In the genomic region with DNA sequence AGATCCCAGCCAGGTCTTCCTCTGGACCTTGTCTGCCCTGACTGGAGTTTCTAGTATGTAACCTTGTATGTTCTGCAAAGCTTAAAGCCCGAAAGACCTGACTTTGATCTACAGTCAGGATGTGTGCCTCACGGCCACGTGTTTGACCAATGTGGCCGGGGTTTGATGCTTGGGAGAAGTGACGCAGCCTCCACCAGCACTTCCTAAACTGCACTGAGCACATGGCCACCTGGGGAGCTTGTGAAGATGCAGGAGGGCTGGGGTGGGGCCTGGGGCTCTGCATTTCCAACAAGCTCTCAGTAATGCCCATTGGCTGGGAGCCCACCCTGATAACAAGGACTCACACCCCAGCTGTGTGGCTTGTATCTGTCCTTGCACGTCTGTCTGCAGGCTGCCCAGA, we compare ENCODE assay signal across 1 cellular context.
TF ChIP-seq lines count a peak whose summit lies in the region.

No MANE protein-coding gene starts in this region.

TF ChIP-seq in K562, 482 proteins besides CTCF, POLR2A, EP300 and RAD21:
- no peak for TF ChIP-seq JUND (IDR thresholded peaks at IDR 0.05; ENCODE audit: borderline replicate concordance, low read depth, low read length)
- no peak for TF ChIP-seq JUND (tag; IDR thresholded peaks at IDR 0.05; ENCODE audit: borderline replicate concordance, low read depth, low read length)
- TF ChIP-seq, protein P1, sequence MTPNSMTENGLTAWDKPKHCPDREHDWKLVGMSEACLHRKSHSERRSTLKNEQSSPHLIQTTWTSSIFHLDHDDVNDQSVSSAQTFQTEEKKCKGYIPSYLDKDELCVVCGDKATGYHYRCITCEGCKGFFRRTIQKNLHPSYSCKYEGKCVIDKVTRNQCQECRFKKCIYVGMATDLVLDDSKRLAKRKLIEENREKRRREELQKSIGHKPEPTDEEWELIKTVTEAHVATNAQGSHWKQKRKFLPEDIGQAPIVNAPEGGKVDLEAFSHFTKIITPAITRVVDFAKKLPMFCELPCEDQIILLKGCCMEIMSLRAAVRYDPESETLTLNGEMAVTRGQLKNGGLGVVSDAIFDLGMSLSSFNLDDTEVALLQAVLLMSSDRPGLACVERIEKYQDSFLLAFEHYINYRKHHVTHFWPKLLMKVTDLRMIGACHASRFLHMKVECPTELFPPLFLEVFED (CRISPR knock-in tag; conservative IDR thresholded peaks at IDR 0.05), result no peak
- TF ChIP-seq, protein P2, sequence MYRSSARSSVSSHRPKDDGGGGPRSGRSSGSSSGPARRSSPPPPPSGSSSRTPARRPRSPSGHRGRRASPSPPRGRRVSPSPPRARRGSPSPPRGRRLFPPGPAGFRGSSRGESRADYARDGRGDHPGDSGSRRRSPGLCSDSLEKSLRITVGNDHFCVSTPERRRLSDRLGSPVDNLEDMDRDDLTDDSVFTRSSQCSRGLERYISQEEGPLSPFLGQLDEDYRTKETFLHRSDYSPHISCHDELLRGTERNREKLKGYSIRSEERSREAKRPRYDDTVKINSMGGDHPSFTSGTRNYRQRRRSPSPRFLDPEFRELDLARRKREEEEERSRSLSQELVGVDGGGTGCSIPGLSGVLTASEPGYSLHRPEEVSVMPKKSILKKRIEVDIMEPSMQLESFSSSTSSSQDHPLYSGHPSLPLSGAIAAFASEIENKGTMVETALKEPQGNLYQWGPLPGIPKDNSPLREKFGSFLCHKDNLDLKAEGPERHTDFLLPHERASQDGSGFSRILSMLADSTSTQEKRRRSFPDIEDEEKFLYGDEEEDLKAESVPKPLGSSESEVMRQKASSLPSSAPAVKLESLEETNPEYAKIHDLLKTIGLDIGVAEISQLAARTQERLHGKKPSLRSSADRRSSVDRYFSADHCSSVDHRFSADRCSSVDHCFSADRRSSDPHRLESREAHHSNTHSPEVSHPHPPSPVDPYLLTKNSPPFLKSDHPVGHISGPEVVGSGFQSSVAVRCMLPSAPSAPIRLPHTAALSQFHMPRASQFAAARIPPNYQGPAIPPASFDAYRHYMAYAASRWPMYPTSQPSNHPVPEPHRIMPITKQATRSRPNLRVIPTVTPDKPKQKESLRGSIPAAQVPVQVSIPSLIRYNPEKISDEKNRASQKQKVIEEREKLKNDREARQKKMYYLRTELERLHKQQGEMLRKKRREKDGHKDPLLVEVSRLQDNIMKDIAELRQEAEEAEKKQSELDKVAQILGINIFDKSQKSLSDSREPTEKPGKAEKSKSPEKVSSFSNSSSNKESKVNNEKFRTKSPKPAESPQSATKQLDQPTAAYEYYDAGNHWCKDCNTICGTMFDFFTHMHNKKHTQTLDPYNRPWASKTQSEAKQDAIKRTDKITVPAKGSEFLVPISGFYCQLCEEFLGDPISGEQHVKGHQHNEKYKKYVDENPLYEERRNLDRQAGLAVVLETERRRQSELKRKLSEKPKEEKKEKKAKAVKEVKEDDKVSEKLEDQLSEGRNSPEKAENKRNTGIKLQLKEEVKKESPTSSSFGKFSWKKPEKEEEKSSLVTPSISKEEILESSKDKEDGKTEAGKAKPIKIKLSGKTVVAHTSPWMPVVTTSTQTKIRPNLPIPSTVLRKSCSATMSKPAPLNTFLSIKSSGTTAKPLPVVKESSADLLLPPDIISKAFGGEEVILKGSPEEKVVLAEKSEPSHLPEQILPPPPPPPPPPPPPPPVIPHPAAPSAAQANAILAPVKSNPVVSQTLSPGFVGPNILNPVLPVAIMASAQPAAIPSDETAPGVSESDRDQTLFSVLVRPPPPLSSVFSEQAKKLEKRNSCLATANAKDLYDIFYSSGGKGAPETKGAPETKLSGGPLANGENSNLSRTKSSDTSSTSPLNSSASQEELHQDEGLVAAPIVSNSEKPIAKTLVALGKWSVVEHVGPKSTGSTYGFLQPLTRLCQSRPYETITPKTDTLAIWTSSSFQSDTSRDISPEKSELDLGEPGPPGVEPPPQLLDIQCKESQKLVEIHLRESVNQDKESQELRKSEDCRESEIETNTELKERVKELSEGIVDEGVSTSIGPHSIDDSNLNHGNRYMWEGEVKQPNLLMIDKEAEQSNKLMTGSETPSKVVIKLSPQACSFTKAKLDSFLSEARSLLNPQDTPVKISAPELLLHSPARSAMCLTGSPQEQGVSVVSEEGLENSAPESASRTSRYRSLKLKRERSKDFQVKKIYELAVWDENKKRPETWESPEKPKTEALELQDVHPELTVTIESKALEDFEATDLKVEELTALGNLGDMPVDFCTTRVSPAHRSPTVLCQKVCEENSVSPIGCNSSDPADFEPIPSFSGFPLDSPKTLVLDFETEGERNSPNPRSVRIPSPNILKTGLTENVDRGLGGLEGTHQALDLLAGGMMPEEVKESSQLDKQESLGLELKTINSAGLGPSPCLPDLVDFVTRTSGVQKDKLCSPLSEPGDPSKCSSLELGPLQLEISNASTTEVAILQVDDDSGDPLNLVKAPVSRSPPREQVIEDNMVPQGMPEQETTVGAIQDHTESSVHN (IDR thresholded peaks at IDR 0.05; ENCODE audit: borderline replicate concordance in 1 of 2, low read depth in 1 of 2), result no peak
- no peak for TF ChIP-seq ZNF121 (CRISPR knock-in tag; conservative IDR thresholded peaks at IDR 0.05)
- TF ChIP-seq NFE2 (IDR thresholded peaks at IDR 0.05; ENCODE audit: low read depth), result no peak
- 0 out of 2 replicates have a peak, but pooled peaks have one; percentile 41 for TF ChIP-seq HNRNPUL1 (IDR thresholded peaks at IDR 0.05; ENCODE audit: low read length)
- TF ChIP-seq, protein P3, sequence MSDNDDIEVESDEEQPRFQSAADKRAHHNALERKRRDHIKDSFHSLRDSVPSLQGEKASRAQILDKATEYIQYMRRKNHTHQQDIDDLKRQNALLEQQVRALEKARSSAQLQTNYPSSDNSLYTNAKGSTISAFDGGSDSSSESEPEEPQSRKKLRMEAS (CRISPR knock-in tag; IDR thresholded peaks at IDR 0.05), result peak; percentile 75
- TF ChIP-seq RBM25 (IDR thresholded peaks at IDR 0.05; ENCODE audit: low read depth, low read length, severe bottlenecking), result no peak
- no peak for TF ChIP-seq GATAD2A (IDR thresholded peaks at IDR 0.05)
- no peak for TF ChIP-seq MAFK (IDR thresholded peaks at IDR 0.05; ENCODE audit: low read length)
- TF ChIP-seq, protein P4, sequence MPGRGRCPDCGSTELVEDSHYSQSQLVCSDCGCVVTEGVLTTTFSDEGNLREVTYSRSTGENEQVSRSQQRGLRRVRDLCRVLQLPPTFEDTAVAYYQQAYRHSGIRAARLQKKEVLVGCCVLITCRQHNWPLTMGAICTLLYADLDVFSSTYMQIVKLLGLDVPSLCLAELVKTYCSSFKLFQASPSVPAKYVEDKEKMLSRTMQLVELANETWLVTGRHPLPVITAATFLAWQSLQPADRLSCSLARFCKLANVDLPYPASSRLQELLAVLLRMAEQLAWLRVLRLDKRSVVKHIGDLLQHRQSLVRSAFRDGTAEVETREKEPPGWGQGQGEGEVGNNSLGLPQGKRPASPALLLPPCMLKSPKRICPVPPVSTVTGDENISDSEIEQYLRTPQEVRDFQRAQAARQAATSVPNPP (IDR thresholded peaks at IDR 0.05; ENCODE audit: borderline replicate concordance, insufficient read depth, insufficient read length), result no peak
- TF ChIP-seq, protein P5, sequence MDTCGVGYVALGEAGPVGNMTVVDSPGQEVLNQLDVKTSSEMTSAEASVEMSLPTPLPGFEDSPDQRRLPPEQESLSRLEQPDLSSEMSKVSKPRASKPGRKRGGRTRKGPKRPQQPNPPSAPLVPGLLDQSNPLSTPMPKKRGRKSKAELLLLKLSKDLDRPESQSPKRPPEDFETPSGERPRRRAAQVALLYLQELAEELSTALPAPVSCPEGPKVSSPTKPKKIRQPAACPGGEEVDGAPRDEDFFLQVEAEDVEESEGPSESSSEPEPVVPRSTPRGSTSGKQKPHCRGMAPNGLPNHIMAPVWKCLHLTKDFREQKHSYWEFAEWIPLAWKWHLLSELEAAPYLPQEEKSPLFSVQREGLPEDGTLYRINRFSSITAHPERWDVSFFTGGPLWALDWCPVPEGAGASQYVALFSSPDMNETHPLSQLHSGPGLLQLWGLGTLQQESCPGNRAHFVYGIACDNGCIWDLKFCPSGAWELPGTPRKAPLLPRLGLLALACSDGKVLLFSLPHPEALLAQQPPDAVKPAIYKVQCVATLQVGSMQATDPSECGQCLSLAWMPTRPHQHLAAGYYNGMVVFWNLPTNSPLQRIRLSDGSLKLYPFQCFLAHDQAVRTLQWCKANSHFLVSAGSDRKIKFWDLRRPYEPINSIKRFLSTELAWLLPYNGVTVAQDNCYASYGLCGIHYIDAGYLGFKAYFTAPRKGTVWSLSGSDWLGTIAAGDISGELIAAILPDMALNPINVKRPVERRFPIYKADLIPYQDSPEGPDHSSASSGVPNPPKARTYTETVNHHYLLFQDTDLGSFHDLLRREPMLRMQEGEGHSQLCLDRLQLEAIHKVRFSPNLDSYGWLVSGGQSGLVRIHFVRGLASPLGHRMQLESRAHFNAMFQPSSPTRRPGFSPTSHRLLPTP (IDR thresholded peaks at IDR 0.05; ENCODE audit: borderline replicate concordance, extremely low read depth, insufficient read length), result no peak
- TF ChIP-seq KLF13 (tag; IDR thresholded peaks at IDR 0.05; ENCODE audit: borderline replicate concordance, low read depth), result no peak
- TF ChIP-seq, protein P6, sequence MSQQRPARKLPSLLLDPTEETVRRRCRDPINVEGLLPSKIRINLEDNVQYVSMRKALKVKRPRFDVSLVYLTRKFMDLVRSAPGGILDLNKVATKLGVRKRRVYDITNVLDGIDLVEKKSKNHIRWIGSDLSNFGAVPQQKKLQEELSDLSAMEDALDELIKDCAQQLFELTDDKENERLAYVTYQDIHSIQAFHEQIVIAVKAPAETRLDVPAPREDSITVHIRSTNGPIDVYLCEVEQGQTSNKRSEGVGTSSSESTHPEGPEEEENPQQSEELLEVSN (IDR thresholded peaks at IDR 0.05; ENCODE audit: borderline replicate concordance in 1 of 2, extremely low read depth in 1 of 2, insufficient read depth in 1 of 2, insufficient read length in 1 of 2, low read depth in 1 of 2, low read length in 1 of 2, poor library complexity in 1 of 2, severe bottlenecking in 1 of 2), result peak in 1 of 2 experiments; percentile 11
- 0 out of 2 replicates have a peak, but pooled peaks have one; percentile 18 for TF ChIP-seq MYC (IDR thresholded peaks at IDR 0.05; ENCODE audit: low read depth, low read length)
- TF ChIP-seq MYC (CRISPR knock-in tag; IDR thresholded peaks at IDR 0.05; ENCODE audit: borderline replicate concordance, low read depth), result no peak
- TF ChIP-seq RBM34 (IDR thresholded peaks at IDR 0.05; ENCODE audit: borderline replicate concordance, insufficient read depth, low read length), result no peak
- TF ChIP-seq BRD9 (IDR thresholded peaks at IDR 0.05; ENCODE audit: low read depth, partially characterized antibody), result no peak
- TF ChIP-seq, protein P7, sequence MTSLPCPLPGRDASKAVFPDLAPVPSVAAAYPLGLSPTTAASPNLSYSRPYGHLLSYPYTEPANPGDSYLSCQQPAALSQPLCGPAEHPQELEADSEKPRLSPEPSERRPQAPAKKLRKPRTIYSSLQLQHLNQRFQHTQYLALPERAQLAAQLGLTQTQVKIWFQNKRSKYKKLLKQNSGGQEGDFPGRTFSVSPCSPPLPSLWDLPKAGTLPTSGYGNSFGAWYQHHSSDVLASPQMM (CRISPR knock-in tag; IDR thresholded peaks at IDR 0.05), result no peak
- TF ChIP-seq ARID2 (IDR thresholded peaks at IDR 0.05), result no peak
- TF ChIP-seq NR2C1 (IDR thresholded peaks at IDR 0.05), result no peak
- no peak for TF ChIP-seq NR2C1 (tag; IDR thresholded peaks at IDR 0.05)
- TF ChIP-seq, protein P8, sequence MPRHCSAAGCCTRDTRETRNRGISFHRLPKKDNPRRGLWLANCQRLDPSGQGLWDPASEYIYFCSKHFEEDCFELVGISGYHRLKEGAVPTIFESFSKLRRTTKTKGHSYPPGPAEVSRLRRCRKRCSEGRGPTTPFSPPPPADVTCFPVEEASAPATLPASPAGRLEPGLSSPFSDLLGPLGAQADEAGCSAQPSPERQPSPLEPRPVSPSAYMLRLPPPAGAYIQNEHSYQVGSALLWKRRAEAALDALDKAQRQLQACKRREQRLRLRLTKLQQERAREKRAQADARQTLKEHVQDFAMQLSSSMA (CRISPR knock-in tag; IDR thresholded peaks at IDR 0.05), result no peak
- TF ChIP-seq NFATC3 (IDR thresholded peaks at IDR 0.05), result no peak
- TF ChIP-seq, protein P9, sequence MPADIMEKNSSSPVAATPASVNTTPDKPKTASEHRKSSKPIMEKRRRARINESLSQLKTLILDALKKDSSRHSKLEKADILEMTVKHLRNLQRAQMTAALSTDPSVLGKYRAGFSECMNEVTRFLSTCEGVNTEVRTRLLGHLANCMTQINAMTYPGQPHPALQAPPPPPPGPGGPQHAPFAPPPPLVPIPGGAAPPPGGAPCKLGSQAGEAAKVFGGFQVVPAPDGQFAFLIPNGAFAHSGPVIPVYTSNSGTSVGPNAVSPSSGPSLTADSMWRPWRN (IDR thresholded peaks at IDR 0.05; ENCODE audit: low read depth), result no peak
- TF ChIP-seq ZNF263 (CRISPR knock-in tag; IDR thresholded peaks at IDR 0.05; ENCODE audit: borderline replicate concordance), result no peak
TF ChIP-seq in K562: peak in this region for 4.
